In the genomic region with DNA sequence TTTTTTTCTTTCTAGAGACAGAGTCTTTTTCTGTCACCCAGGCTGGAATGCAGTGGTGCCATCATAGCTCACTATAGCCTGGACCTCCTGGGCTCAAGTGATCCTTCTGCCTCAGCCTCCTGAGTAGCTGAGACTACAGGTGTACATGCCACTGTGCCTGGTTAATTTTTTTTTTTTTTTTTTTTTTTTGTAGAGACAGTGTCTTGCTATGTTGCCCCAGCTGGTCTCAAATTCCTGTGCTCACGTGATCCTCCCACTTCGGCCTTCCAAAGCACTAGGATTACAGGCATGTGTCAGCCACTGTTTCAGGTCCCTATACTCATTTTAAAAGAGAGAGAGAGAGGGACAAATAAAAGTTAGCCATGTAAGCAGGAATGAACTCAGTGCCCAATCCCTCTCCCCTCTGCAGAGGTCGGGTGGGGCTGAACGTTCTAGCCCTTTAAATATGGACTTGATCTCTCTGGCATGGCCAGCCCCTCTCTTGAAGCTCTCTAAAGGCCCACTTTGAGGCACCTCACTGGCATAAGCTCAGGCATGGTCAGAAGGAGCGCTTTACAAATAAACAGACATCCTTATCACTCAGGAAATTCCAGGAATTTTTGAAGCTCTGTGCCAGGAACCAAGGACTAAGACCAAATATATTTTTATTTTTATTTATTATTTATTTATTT, we compare ENCODE assay signal across 1 cellular context.
TF ChIP-seq lines count a peak whose summit lies in the region.

No MANE protein-coding gene starts in this region.

TF ChIP-seq in SK-N-SH treated with all-trans-retinoic acid at 6 μM for 48 hours, 23 proteins besides CTCF, POLR2A, EP300 and RAD21 (continued from another document):
- TF ChIP-seq, protein P1, sequence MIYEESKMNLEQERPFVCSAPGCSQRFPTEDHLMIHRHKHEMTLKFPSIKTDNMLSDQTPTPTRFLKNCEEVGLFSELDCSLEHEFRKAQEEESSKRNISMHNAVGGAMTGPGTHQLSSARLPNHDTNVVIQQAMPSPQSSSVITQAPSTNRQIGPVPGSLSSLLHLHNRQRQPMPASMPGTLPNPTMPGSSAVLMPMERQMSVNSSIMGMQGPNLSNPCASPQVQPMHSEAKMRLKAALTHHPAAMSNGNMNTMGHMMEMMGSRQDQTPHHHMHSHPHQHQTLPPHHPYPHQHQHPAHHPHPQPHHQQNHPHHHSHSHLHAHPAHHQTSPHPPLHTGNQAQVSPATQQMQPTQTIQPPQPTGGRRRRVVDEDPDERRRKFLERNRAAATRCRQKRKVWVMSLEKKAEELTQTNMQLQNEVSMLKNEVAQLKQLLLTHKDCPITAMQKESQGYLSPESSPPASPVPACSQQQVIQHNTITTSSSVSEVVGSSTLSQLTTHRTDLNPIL (CRISPR knock-in tag; IDR thresholded peaks at IDR 0.05; ENCODE audit: low read depth), result no peak
- no peak for TF ChIP-seq BACH2 (CRISPR knock-in tag; IDR thresholded peaks at IDR 0.05; ENCODE audit: borderline replicate concordance)
- no peak for TF ChIP-seq ZFP3 (CRISPR knock-in tag; IDR thresholded peaks at IDR 0.05)
- TF ChIP-seq, protein P2, sequence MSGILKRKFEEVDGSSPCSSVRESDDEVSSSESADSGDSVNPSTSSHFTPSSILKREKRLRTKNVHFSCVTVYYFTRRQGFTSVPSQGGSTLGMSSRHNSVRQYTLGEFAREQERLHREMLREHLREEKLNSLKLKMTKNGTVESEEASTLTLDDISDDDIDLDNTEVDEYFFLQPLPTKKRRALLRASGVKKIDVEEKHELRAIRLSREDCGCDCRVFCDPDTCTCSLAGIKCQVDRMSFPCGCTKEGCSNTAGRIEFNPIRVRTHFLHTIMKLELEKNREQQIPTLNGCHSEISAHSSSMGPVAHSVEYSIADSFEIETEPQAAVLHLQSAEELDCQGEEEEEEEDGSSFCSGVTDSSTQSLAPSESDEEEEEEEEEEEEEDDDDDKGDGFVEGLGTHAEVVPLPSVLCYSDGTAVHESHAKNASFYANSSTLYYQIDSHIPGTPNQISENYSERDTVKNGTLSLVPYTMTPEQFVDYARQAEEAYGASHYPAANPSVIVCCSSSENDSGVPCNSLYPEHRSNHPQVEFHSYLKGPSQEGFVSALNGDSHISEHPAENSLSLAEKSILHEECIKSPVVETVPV (CRISPR knock-in tag; IDR thresholded peaks at IDR 0.05), result no peak
- no peak for TF ChIP-seq ARNTL (CRISPR knock-in tag; IDR thresholded peaks at IDR 0.05; ENCODE audit: borderline replicate concordance, low read depth)
